ENCODE assay signal across 20 cellular contexts in genomic region chr6:122126894-122127293, GRCh38.
"Had no signal": no experiment of that assay in that cellular context is flagged by ENCODE, and none has a peak within 500 bp of the region (broad histone marks: within the 10 kb centered on the region; RNA-seq: fewer than 3 reads in every experiment).

No MANE protein-coding gene starts in this region.

- H3K79me2 ChIP-seq: parathyroid adenoma had no signal

- H2AFZ ChIP-seq: parathyroid adenoma had no signal

- H3K36me3 ChIP-seq: left lung, prostate gland, sigmoid colon, stomach had no signal

- H3K27ac ChIP-seq: dorsolateral prefrontal cortex, left lung, parathyroid adenoma, prostate gland, sigmoid colon, stomach had no signal

- H3K27me3 ChIP-seq: dorsolateral prefrontal cortex, left lung, sigmoid colon, stomach had no signal

- H3K4me1 ChIP-seq: left lung, parathyroid adenoma, prostate gland, sigmoid colon, stomach had no signal

- H3K9me3 ChIP-seq: left lung, prostate gland, sigmoid colon, stomach had no signal

- DNase-seq: cortex of kidney; dorsolateral prefrontal cortex; effector CD8-positive, alpha-beta T cell; foreskin melanocyte; islet precursor cell; left lung; mesenchymal stem cell; naive B cell; nephron progenitor cell; retina; sigmoid colon; small intestine; stimulated activated CD4-positive, alpha-beta T cell treated with anti-CD3 and anti-CD28 coated beads, Interleukin-12 subunit alpha, Interleukin-12 subunit beta, amount 100 ng/mL, for 4 hours; stimulated activated naive CD4-positive, alpha-beta T cell; stomach; substantia nigra; trophoblast cell had no signal

- H3K4me3 ChIP-seq: dorsolateral prefrontal cortex, left lung, lung, prostate gland, sigmoid colon, stomach had no signal

- ATAC-seq: left lung had no signal
